ENCODE assay signal across 1 cellular context in genomic region chr1:26431979-26432695, GRCh38.
TF ChIP-seq lines count a peak whose summit lies in the region.

A gene with protein sequence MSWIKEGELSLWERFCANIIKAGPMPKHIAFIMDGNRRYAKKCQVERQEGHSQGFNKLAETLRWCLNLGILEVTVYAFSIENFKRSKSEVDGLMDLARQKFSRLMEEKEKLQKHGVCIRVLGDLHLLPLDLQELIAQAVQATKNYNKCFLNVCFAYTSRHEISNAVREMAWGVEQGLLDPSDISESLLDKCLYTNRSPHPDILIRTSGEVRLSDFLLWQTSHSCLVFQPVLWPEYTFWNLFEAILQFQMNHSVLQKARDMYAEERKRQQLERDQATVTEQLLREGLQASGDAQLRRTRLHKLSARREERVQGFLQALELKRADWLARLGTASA (plus strand): TSS chr1:26432321. CDS start chr1:26432946, 625 bp downstream.

TF ChIP-seq in K562, 482 proteins besides CTCF, POLR2A, EP300 and RAD21 (continued from another document and continues in another):
- TF ChIP-seq CHD7 (IDR thresholded peaks at IDR 0.05; ENCODE audit: low read depth, low read length) = no peak
- peak; percentile 98 for TF ChIP-seq MAZ (CRISPR knock-in tag; conservative IDR thresholded peaks at IDR 0.05 in 1 of 2, IDR thresholded peaks at IDR 0.05 in 1 of 2)
- TF ChIP-seq EZH2 (IDR thresholded peaks at IDR 0.05; ENCODE audit: borderline replicate concordance, low read depth, low read length) = no peak
- TF ChIP-seq RBFOX2 (IDR thresholded peaks at IDR 0.05; ENCODE audit: low read depth, low read length) = peak; percentile 91
- TF ChIP-seq ARNT (IDR thresholded peaks at IDR 0.05) = peak; percentile 80 to 85; a peak in 3 of 4 replicates
- no peak; the same call in 1 of the 2 replicates for TF ChIP-seq ZC3H4 (CRISPR knock-in tag; IDR thresholded peaks at IDR 0.05; ENCODE audit: borderline replicate concordance)
- peak; percentile 100 for TF ChIP-seq BHLHE40 (IDR thresholded peaks at IDR 0.05; ENCODE audit: low read length)
- TF ChIP-seq MTF1 (CRISPR knock-in tag; IDR thresholded peaks at IDR 0.05; ENCODE audit: borderline replicate concordance) = no peak
- TF ChIP-seq, protein P1, sequence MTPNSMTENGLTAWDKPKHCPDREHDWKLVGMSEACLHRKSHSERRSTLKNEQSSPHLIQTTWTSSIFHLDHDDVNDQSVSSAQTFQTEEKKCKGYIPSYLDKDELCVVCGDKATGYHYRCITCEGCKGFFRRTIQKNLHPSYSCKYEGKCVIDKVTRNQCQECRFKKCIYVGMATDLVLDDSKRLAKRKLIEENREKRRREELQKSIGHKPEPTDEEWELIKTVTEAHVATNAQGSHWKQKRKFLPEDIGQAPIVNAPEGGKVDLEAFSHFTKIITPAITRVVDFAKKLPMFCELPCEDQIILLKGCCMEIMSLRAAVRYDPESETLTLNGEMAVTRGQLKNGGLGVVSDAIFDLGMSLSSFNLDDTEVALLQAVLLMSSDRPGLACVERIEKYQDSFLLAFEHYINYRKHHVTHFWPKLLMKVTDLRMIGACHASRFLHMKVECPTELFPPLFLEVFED (CRISPR knock-in tag; conservative IDR thresholded peaks at IDR 0.05) = peak; percentile 95; the same call in 1 of the 2 replicates
- TF ChIP-seq ATF6 (CRISPR knock-in tag; IDR thresholded peaks at IDR 0.05) = peak; percentile 99
- TF ChIP-seq PTRF (tag; IDR thresholded peaks at IDR 0.05) = no peak
- TF ChIP-seq TAL1 (IDR thresholded peaks at IDR 0.05) = no peak
- peak in 1 of 3 experiments; percentile 54 for TF ChIP-seq YY1 (IDR thresholded peaks at IDR 0.05; ENCODE audit: borderline replicate concordance in 1 of 3, control insufficient read depth in 1 of 3, extremely low read depth in 1 of 3, insufficient read depth in 3 of 3, insufficient read length in 1 of 3, insufficient replicate concordance in 2 of 3, low read depth in 1 of 3, low read length in 2 of 3)
- TF ChIP-seq POLR2AphosphoS2 (IDR thresholded peaks at IDR 0.05; ENCODE audit: low read length) = peak; percentile 81; the same call in 1 of the 2 replicates
- TF ChIP-seq ZNF431 (CRISPR knock-in tag; IDR thresholded peaks at IDR 0.05) = peak; percentile 87
- peak; percentile 97 for TF ChIP-seq SAFB (IDR thresholded peaks at IDR 0.05; ENCODE audit: borderline replicate concordance, low read depth, low read length)
- TF ChIP-seq ZNF140 (CRISPR knock-in tag; IDR thresholded peaks at IDR 0.05) = no peak
- no peak for TF ChIP-seq BDP1 (IDR thresholded peaks at IDR 0.05; ENCODE audit: insufficient read depth, insufficient read length)
- peak; percentile 82 for TF ChIP-seq GABPA (tag; conservative IDR thresholded peaks at IDR 0.05; ENCODE audit: low read depth)
- TF ChIP-seq U2AF2 (optimal IDR thresholded peaks at IDR 0.05; ENCODE audit: low read depth, low read length) = no peak
- no peak for TF ChIP-seq NFIX (CRISPR knock-in tag; IDR thresholded peaks at IDR 0.05; ENCODE audit: low read depth)
- TF ChIP-seq MBD1 (CRISPR knock-in tag; IDR thresholded peaks at IDR 0.05) = no peak
- TF ChIP-seq ELF1 (tag; IDR thresholded peaks at IDR 0.05) = peak; percentile 97
- TF ChIP-seq ZFP1 (CRISPR knock-in tag; IDR thresholded peaks at IDR 0.05) = no peak
- TF ChIP-seq, protein P2, sequence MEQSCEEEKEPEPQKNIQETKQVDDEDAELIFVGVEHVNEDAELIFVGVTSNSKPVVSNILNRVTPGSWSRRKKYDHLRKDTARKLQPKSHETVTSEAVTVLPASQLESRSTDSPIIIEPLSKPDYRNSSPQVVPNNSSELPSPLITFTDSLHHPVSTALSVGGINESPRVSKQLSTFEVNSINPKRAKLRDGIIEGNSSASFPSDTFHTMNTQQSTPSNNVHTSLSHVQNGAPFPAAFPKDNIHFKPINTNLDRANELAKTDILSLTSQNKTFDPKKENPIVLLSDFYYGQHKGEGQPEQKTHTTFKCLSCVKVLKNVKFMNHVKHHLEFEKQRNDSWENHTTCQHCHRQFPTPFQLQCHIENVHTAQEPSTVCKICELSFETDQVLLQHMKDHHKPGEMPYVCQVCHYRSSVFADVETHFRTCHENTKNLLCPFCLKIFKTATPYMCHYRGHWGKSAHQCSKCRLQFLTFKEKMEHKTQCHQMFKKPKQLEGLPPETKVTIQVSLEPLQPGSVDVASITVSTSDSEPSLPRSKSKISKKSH (CRISPR knock-in tag; IDR thresholded peaks at IDR 0.05) = no peak
- peak; percentile 91 for TF ChIP-seq MBD2 (IDR thresholded peaks at IDR 0.05; ENCODE audit: borderline replicate concordance, low read depth)
- no peak for TF ChIP-seq THAP7 (CRISPR knock-in tag; IDR thresholded peaks at IDR 0.05)
- TF ChIP-seq ETV1 (tag; conservative IDR thresholded peaks at IDR 0.05; ENCODE audit: low read depth) = peak; percentile 60; the same call in 1 of the 2 replicates
- no peak for TF ChIP-seq ZNF354B (CRISPR knock-in tag; IDR thresholded peaks at IDR 0.05)
- TF ChIP-seq THRAP3 (IDR thresholded peaks at IDR 0.05; ENCODE audit: borderline replicate concordance) = peak; percentile 89; the same call in 1 of the 2 replicates
- peak in 1 of 2 experiments; percentile 96; a peak in 2 of 4 replicates for TF ChIP-seq ZNF639 (CRISPR knock-in tag; conservative IDR thresholded peaks at IDR 0.05 in 1 of 2, IDR thresholded peaks at IDR 0.05 in 1 of 2)
- TF ChIP-seq ARHGAP35 (IDR thresholded peaks at IDR 0.05; ENCODE audit: partially characterized antibody) = no peak
- TF ChIP-seq SIRT6 (IDR thresholded peaks at IDR 0.05; ENCODE audit: low read depth, low read length) = no peak
- peak; percentile 88 for TF ChIP-seq POLR2AphosphoS5 (IDR thresholded peaks at IDR 0.05; ENCODE audit: control insufficient read depth, insufficient read depth, low read depth, low read length)
- TF ChIP-seq NR1H2 (CRISPR knock-in tag; IDR thresholded peaks at IDR 0.05) = peak; percentile 82; the same call in 1 of the 2 replicates
- TF ChIP-seq SRSF1 (IDR thresholded peaks at IDR 0.05; ENCODE audit: low read depth, low read length) = no peak
